Comparison of ENCODE assay signal across 1 cellular context in the genomic region with DNA sequence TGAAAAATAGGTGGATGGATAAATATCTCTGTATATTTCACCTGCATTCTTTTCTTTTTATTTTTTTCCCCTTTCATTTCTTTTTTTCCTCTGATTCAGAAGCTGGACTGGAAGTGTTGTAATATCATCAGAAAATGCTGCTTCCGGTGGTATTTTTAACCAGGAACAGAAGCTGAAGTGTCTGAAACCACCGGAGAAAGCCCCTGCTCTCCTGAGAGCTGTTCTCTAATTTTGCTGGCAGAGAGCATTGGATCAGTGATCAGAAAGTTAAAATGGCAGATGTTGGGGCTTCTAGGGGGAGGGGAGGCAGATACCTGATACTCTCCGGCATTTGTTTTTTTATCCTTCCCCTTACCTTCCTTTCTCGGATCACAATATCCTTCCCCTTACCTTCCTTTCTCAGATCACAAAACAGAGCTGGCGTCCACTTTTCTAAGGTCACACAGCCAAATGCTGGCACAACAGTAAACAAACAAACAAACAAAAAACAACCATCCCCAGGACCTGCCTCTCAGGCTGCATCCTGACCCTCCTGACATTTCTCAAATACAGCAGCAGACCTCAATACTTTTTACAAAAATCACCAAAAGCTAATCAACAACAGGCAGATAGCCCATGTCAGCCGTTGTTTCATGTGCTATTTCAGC.
A peak's percentile ranks its signal among the peaks of the same experiment; 100 is the strongest.
TF ChIP-seq lines count a peak whose summit lies in the region.

No MANE protein-coding gene starts in this region.

TF ChIP-seq in HepG2, 621 proteins besides CTCF, POLR2A, EP300 and RAD21 (continued from another document):
- TF ChIP-seq, protein P1, sequence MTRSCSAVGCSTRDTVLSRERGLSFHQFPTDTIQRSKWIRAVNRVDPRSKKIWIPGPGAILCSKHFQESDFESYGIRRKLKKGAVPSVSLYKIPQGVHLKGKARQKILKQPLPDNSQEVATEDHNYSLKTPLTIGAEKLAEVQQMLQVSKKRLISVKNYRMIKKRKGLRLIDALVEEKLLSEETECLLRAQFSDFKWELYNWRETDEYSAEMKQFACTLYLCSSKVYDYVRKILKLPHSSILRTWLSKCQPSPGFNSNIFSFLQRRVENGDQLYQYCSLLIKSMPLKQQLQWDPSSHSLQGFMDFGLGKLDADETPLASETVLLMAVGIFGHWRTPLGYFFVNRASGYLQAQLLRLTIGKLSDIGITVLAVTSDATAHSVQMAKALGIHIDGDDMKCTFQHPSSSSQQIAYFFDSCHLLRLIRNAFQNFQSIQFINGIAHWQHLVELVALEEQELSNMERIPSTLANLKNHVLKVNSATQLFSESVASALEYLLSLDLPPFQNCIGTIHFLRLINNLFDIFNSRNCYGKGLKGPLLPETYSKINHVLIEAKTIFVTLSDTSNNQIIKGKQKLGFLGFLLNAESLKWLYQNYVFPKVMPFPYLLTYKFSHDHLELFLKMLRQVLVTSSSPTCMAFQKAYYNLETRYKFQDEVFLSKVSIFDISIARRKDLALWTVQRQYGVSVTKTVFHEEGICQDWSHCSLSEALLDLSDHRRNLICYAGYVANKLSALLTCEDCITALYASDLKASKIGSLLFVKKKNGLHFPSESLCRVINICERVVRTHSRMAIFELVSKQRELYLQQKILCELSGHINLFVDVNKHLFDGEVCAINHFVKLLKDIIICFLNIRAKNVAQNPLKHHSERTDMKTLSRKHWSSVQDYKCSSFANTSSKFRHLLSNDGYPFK (CRISPR knock-in tag; IDR thresholded peaks at IDR 0.05; ENCODE audit: borderline replicate concordance) = no peak
- TF ChIP-seq ZNF282 (IDR thresholded peaks at IDR 0.05; ENCODE audit: partially characterized antibody) (no peak), KLF12 (CRISPR knock-in tag; IDR thresholded peaks at IDR 0.05; ENCODE audit: borderline replicate concordance) (no peak), TCF7L2 (IDR thresholded peaks at IDR 0.05; ENCODE audit: low read depth, low read length) (no peak), KDM1A (CRISPR knock-in tag; IDR thresholded peaks at IDR 0.05) (peak; percentile 53; the same call in 1 of the 2 replicates), ZSCAN31 (CRISPR knock-in tag; IDR thresholded peaks at IDR 0.05; ENCODE audit: low read depth) (no peak), ZNF230 (CRISPR knock-in tag; IDR thresholded peaks at IDR 0.05) (0 out of 2 replicates have a peak, but pooled peaks have one; percentile 16), FOXP1 (IDR thresholded peaks at IDR 0.05) (no peak), FOXP1 (CRISPR knock-in tag; IDR thresholded peaks at IDR 0.05) (peak; percentile 20; the same call in 1 of the 2 replicates), TOPORS (CRISPR knock-in tag; IDR thresholded peaks at IDR 0.05) (no peak), ZNF317 (CRISPR knock-in tag; IDR thresholded peaks at IDR 0.05) (no peak), SRSF9 (IDR thresholded peaks at IDR 0.05; ENCODE audit: borderline replicate concordance, insufficient read depth, low read depth, low read length, poor library complexity, severe bottlenecking) (no peak), TEAD2 (CRISPR knock-in tag; IDR thresholded peaks at IDR 0.05) (no peak), PITX1 (CRISPR knock-in tag; IDR thresholded peaks at IDR 0.05) (no peak), ZNF292 (CRISPR knock-in tag; IDR thresholded peaks at IDR 0.05; ENCODE audit: borderline replicate concordance, low read depth) (no peak), ZBTB7A (CRISPR knock-in tag; IDR thresholded peaks at IDR 0.05) (no peak), ZNF558 (CRISPR knock-in tag; IDR thresholded peaks at IDR 0.05; ENCODE audit: borderline replicate concordance) (no peak), MLLT10 (CRISPR knock-in tag; IDR thresholded peaks at IDR 0.05) (no peak), PHF20 (CRISPR knock-in tag; IDR thresholded peaks at IDR 0.05) (no peak), HNRNPK (IDR thresholded peaks at IDR 0.05; ENCODE audit: low read depth, low read length, poor library complexity, severe bottlenecking) (no peak), KDM5A (IDR thresholded peaks at IDR 0.05; ENCODE audit: borderline replicate concordance, low read length) (no peak), ZNF335 (CRISPR knock-in tag; IDR thresholded peaks at IDR 0.05) (no peak), ZNF629 (CRISPR knock-in tag; conservative IDR thresholded peaks at IDR 0.05) (no peak), ZNF619 (CRISPR knock-in tag; IDR thresholded peaks at IDR 0.05) (no peak), SYNCRIP (IDR thresholded peaks at IDR 0.05; ENCODE audit: insufficient read depth, low read depth, low read length) (no peak), ZIK1 (CRISPR knock-in tag; IDR thresholded peaks at IDR 0.05; ENCODE audit: borderline replicate concordance, low read depth) (no peak), ASH2L (IDR thresholded peaks at IDR 0.05; ENCODE audit: insufficient read length, low read depth, low read length) (no peak), ZNF556 (CRISPR knock-in tag; IDR thresholded peaks at IDR 0.05; ENCODE audit: borderline replicate concordance) (no peak)
- TF ChIP-seq, protein P2, sequence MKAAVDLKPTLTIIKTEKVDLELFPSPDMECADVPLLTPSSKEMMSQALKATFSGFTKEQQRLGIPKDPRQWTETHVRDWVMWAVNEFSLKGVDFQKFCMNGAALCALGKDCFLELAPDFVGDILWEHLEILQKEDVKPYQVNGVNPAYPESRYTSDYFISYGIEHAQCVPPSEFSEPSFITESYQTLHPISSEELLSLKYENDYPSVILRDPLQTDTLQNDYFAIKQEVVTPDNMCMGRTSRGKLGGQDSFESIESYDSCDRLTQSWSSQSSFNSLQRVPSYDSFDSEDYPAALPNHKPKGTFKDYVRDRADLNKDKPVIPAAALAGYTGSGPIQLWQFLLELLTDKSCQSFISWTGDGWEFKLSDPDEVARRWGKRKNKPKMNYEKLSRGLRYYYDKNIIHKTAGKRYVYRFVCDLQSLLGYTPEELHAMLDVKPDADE (CRISPR knock-in tag; IDR thresholded peaks at IDR 0.05) = no peak
- TF ChIP-seq, protein P3, sequence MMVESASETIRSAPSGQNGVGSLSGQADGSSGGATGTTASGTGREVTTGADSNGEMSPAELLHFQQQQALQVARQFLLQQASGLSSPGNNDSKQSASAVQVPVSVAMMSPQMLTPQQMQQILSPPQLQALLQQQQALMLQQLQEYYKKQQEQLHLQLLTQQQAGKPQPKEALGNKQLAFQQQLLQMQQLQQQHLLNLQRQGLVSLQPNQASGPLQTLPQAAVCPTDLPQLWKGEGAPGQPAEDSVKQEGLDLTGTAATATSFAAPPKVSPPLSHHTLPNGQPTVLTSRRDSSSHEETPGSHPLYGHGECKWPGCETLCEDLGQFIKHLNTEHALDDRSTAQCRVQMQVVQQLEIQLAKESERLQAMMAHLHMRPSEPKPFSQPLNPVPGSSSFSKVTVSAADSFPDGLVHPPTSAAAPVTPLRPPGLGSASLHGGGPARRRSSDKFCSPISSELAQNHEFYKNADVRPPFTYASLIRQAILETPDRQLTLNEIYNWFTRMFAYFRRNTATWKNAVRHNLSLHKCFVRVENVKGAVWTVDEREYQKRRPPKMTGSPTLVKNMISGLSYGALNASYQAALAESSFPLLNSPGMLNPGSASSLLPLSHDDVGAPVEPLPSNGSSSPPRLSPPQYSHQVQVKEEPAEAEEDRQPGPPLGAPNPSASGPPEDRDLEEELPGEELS (CRISPR knock-in tag; IDR thresholded peaks at IDR 0.05) = 0 out of 2 replicates have a peak, but pooled peaks have one; percentile 28
- TF ChIP-seq, protein P4, sequence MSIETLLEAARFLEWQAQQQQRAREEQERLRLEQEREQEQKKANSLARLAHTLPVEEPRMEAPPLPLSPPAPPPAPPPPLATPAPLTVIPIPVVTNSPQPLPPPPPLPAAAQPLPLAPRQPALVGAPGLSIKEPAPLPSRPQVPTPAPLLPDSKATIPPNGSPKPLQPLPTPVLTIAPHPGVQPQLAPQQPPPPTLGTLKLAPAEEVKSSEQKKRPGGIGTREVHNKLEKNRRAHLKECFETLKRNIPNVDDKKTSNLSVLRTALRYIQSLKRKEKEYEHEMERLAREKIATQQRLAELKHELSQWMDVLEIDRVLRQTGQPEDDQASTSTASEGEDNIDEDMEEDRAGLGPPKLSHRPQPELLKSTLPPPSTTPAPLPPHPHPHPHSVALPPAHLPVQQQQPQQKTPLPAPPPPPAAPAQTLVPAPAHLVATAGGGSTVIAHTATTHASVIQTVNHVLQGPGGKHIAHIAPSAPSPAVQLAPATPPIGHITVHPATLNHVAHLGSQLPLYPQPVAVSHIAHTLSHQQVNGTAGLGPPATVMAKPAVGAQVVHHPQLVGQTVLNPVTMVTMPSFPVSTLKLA (IDR thresholded peaks at IDR 0.05) = no peak
- TF ChIP-seq, protein P5, sequence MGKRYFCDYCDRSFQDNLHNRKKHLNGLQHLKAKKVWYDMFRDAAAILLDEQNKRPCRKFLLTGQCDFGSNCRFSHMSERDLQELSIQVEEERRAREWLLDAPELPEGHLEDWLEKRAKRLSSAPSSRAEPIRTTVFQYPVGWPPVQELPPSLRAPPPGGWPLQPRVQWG (CRISPR knock-in tag; IDR thresholded peaks at IDR 0.05; ENCODE audit: borderline replicate concordance, low read depth) = no peak
- TF ChIP-seq, protein P6, sequence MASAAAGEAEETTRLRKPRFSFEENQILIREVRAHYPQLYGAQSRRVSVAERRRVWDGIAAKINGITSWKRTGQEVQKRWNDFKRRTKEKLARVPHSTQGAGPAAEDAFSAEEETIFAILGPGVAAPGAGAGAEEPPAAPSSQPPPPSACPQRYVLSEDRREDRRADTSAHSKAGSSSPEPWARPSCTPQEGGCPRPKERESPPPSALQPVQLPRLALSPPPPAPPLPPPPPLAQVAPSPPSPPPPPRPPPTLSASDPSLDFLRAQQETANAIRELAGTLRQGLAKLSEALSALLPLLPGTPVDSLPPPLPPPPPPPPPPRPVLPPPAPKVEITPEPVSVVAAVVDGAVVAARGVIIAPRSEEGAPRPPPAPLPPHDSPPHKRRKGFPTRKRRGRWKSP (CRISPR knock-in tag; IDR thresholded peaks at IDR 0.05) = 0 out of 2 replicates have a peak, but pooled peaks have one; percentile 31
- TF ChIP-seq, protein P7, sequence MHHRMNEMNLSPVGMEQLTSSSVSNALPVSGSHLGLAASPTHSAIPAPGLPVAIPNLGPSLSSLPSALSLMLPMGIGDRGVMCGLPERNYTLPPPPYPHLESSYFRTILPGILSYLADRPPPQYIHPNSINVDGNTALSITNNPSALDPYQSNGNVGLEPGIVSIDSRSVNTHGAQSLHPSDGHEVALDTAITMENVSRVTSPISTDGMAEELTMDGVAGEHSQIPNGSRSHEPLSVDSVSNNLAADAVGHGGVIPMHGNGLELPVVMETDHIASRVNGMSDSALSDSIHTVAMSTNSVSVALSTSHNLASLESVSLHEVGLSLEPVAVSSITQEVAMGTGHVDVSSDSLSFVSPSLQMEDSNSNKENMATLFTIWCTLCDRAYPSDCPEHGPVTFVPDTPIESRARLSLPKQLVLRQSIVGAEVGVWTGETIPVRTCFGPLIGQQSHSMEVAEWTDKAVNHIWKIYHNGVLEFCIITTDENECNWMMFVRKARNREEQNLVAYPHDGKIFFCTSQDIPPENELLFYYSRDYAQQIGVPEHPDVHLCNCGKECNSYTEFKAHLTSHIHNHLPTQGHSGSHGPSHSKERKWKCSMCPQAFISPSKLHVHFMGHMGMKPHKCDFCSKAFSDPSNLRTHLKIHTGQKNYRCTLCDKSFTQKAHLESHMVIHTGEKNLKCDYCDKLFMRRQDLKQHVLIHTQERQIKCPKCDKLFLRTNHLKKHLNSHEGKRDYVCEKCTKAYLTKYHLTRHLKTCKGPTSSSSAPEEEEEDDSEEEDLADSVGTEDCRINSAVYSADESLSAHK (CRISPR knock-in tag; IDR thresholded peaks at IDR 0.05; ENCODE audit: borderline replicate concordance) = no peak
